Comparison of ENCODE assay signal across 1 cellular context in the genomic region with DNA sequence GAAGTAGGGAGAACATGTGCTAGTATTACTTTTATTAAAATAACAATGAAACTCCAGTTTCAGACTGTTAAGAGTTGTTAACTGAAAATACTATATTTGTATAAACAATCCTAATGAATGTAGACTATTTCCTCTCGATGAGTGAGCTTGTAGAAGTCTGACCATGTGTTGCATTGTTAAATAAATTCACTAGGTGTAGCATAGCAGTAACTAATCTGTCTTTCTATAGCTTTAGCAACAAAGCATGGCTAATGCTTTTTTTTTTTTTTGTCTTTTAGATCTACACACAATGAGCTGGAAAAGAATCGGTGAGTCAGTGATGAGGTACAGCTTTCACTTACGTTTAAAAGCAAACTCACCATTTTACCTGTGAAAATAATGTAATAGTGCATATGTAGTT.
TF ChIP-seq lines count a peak whose summit lies in the region.

No MANE protein-coding gene starts in this region.

TF ChIP-seq in GM23338, 12 proteins besides CTCF, POLR2A, EP300 and RAD21 (continued from another document):
- TF ChIP-seq ZNF331 (CRISPR knock-in tag; IDR thresholded peaks at IDR 0.05; ENCODE audit: low read depth) (no peak), STAT1 (IDR thresholded peaks at IDR 0.05; ENCODE audit: unreplicated experiment) (no peak)
TF ChIP-seq in GM23338: peak in this region for 0.
